ENCODE assay signal across 8 cellular contexts in genomic region chr3:184248454-184249411, GRCh38. TPM values are rescaled to one million over a fixed set of nuclear protein-coding genes. Genes with fewer than 3 reads are reported as not detected.
DNase-seq lines count a peak whose midpoint lies in the region; ATAC-seq, FAIRE-seq and TF ChIP-seq lines count a peak whose summit lies in the region.

ALG3 (minus strand) TSS chr3:184248962; CDS start chr3:184248940, 22 bp downstream.

- DNase-seq in A549 (ENCODE audit: low read depth in 1 of 2, low spot score in 1 of 2) (peak; percentile 59 to 91), NCI-H345 (lab: John Stamatoyannopoulos, UW) (peak; percentile 93), choroid plexus epithelial cell (ENCODE audit: low read depth) (peak; percentile 94)
- DNase-seq in activated CD4-positive, alpha-beta T cell treated with anti-CD3 and anti-CD28 coated beads for 4 hours, result peak; percentile 85
- DNase-seq in stimulated activated CD4-positive, alpha-beta T cell treated with anti-CD3 and anti-CD28 coated beads, Interleukin-1b, Interleukin-23, amount 100 ng/mL, for 1 hour (ENCODE audit: low read depth in 2 of 2), result peak; percentile 64 to 85

- peak within 1 kb of the TSS; percentile 97 to 98 for H3K27ac ChIP-seq in A549
- peak within 1 kb of the TSS; percentile 65 for H3K27ac ChIP-seq in layer of hippocampus (ENCODE audit: low read depth, low read length)

- POLR2A ChIA-PET in A549 (lab: Yijun Ruan, JAX), result no interaction called here

- peak within 1 kb of the TSS; percentile 89 for H3K4me2 ChIP-seq in A549

- no peaks in the 10 kb centered on the region for H3K9me3 ChIP-seq in A549

- H3K27me3 ChIP-seq in layer of hippocampus (ENCODE audit: control insufficient read depth, insufficient read depth, low read length), result no peaks in the 10 kb centered on the region

- H3K4me3 ChIP-seq in A549 (peak within 1 kb of the TSS; percentile 57), choroid plexus epithelial cell (ENCODE audit: low read depth, low read length) (peak within 1 kb of the TSS; percentile 99)

- peaks cover 8% of the 10 kb centered on the region; the same call in 2 of the 3 replicates for H3K4me1 ChIP-seq in A549

- TF ChIP-seq CTCF in A549 (IDR thresholded peaks at IDR 0.05) (no peak), choroid plexus epithelial cell (conservative IDR thresholded peaks at IDR 0.05; ENCODE audit: low read depth, low read length) (no peak)

- TF ChIP-seq EP300 in A549 (IDR thresholded peaks at IDR 0.05), result no peak

- TF ChIP-seq RAD21 in A549 (conservative IDR thresholded peaks at IDR 0.05 in 1 of 2, IDR thresholded peaks at IDR 0.05 in 1 of 2), result no peak

- ATAC-seq in A549, result peak; percentile 46 to 70
- peak; percentile 36 for ATAC-seq in GM18519 (IDR thresholded peaks at IDR 0.05; ENCODE audit: low FRiP score, unreplicated experiment)
- ATAC-seq in HG03103 (IDR thresholded peaks at IDR 0.05; ENCODE audit: low read depth, unreplicated experiment), result peak; percentile 41

- WGBS in A549 (ENCODE audit: missing lambda C conversion rate), result 1% methylated on average over 35 of the region's 49 CpGs

- CTCF ChIA-PET in A549 (lab: Yijun Ruan, JAX), result interaction anchor here (1.1 to 3.4 kb wide), 4 partner anchors 16 to 23 kb away, joined by 3 to 19 read pairs (median 6); partner anchors contain the start of gene VWA5B2

- TF ChIP-seq POLR2A in A549 (IDR thresholded peaks at IDR 0.05; ENCODE audit: low read length), result peak; percentile 97

- no peak for FAIRE-seq in A549 (lab: Jason Lieb, UNC)

TF ChIP-seq in A549, 52 proteins besides CTCF, POLR2A, EP300 and RAD21:
- TF ChIP-seq KDM1A (IDR thresholded peaks at IDR 0.05; ENCODE audit: low read depth) (no peak), BCL3 (IDR thresholded peaks at IDR 0.05) (peak; percentile 70), JUN (IDR thresholded peaks at IDR 0.05) (peak in 1 of 2 experiments; percentile 78; a peak in 3 of 5 replicates), PHF8 (IDR thresholded peaks at IDR 0.05; ENCODE audit: borderline replicate concordance, low read depth) (peak; percentile 72), KDM5A (IDR thresholded peaks at IDR 0.05) (peak; percentile 81; the same call in 1 of the 2 replicates), MAZ (IDR thresholded peaks at IDR 0.05; ENCODE audit: borderline replicate concordance, low read depth, low read length) (0 out of 2 replicates have a peak, but pooled peaks have one; percentile 43), MYC (IDR thresholded peaks at IDR 0.05; ENCODE audit: borderline replicate concordance, low read length) (peak; percentile 83; the same call in 1 of the 2 replicates), CEBPB (IDR thresholded peaks at IDR 0.05) (peak in 1 of 2 experiments; percentile 33; a peak in 1 of 4 replicates), USF2 (IDR thresholded peaks at IDR 0.05) (no peak), ZSCAN20 (CRISPR knock-in tag; IDR thresholded peaks at IDR 0.05) (no peak), ELK1 (IDR thresholded peaks at IDR 0.05; ENCODE audit: low read depth, low read length) (no peak)
- TF ChIP-seq, protein P1, sequence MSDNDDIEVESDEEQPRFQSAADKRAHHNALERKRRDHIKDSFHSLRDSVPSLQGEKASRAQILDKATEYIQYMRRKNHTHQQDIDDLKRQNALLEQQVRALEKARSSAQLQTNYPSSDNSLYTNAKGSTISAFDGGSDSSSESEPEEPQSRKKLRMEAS (IDR thresholded peaks at IDR 0.05), result peak; percentile 80; the same call in 1 of the 2 replicates
TF ChIP-seq in A549: peak in this region for 8.

RNA-seq across cellular contexts. Expression of gene ALG3, which starts in this region (rescaled TPM):
- polyA plus RNA-seq in A549 (2011; rRNA removed) (49.1 and 74.4 TPM in 2 replicates), A549 (2017; fragmentation: RNase III; extraction: RNeasy Plus Mini Kit Qiagen cat#74134 plus additional on column Dnase treatment) (55.9 to 59.6 TPM (median 57.6 TPM) in 3 replicates)
- polyA plus RNA-seq in A549 (2012; cell fraction: cytosol; rRNA removed), result 71.0 and 89.0 TPM in 2 replicates
- polyA plus RNA-seq in A549 (2012; cell fraction: nucleus; rRNA removed), result 131 and 178 TPM in 2 replicates
- polyA minus RNA-seq in A549 (2011; rRNA and poly(A)+ RNA removed), result 188 and 236 TPM in 2 replicates

Comparison
In these comparisons a context has a peak if more than half of its experiments do, and no peak if none do; other contexts are left out.
1. Peak in every context shown above with its lines: DNase-seq, ATAC-seq, H3K4me3 ChIP-seq and H3K27ac ChIP-seq.